8 cellular contexts compared by ENCODE assay signal in genomic region chr3:15405448-15406050, GRCh38. TPM values are rescaled to one million over a fixed set of nuclear protein-coding genes. Genes with fewer than 3 reads are reported as not detected.
DNase-seq lines count a peak whose midpoint lies in the region; ATAC-seq and TF ChIP-seq lines count a peak whose summit lies in the region.

No MANE protein-coding gene starts in this region.

- in situ Hi-C loops in HAP-1 (cut with MboI; ENCODE audit: low sequenced_read_pairs) = loop anchor here (10.0 kb wide), 1 partner anchor 291 kb away; no protein-coding TSS in a partner anchor

- H3K4me1 ChIP-seq in HAP-1 (no peaks in the 10 kb centered on the region), body of pancreas (no peaks in the 10 kb centered on the region)

- no peak overlapping the region for H3K27ac ChIP-seq in body of pancreas

- H3K36me3 ChIP-seq in HAP-1 (replicated peaks) = peaks cover 3% of the 10 kb centered on the region
- no peaks in the 10 kb centered on the region for H3K36me3 ChIP-seq in body of pancreas (replicated peaks in 1 of 2; ENCODE audit: insufficient read depth in 1 of 2, low read depth in 2 of 2)

- peak; percentile 33 to 64 (median 51) for TF ChIP-seq CTCF in body of pancreas (IDR thresholded peaks at IDR 0.05)

- H3K9me3 ChIP-seq in HAP-1 (no peaks in the 10 kb centered on the region), body of pancreas (no peaks in the 10 kb centered on the region)

- H3K4me3 ChIP-seq in HAP-1 (no peak overlapping the region), body of pancreas (no peak overlapping the region)

- WGBS in body of pancreas, 2 donors = 36 to 38% methylated on average over 3 of the region's 3 CpGs

- no peak for TF ChIP-seq POLR2A in body of pancreas (IDR thresholded peaks at IDR 0.05)

- DNase-seq in ELR (ENCODE audit: low read depth) (peak; percentile 69), HAP-1 (ENCODE audit: low spot score in 2 of 2) (peak; percentile 18 to 55), NCI-H510A treated with DMSO at 0.1 percent for 48 hours (lab: John Stamatoyannopoulos, UW) (peak; percentile 66), body of pancreas (peak in 1 of 4 donors; percentile 37), iPS-NIHi7 (ENCODE audit: extremely low spot score) (peak; percentile 61), ureter (ENCODE audit: low spot score) (no peak), cortex of kidney (lab: John Stamatoyannopoulos, UW) (no peak)
- DNase-seq in stimulated activated naive CD8-positive, alpha-beta T cell treated with anti-CD3 and anti-CD28 coated beads, Interleukin-15, Interleukin-2, amounts not matched to agents 100 U/mL and 50 U/mL, for 24 hours = no peak

- no peak for ATAC-seq in body of pancreas
- ATAC-seq in stimulated activated naive CD8-positive, alpha-beta T cell treated with anti-CD3 and anti-CD28 coated beads, Interleukin-15, Interleukin-2, amounts not matched to agents 100 U/mL and 50 U/mL, for 24 hours = peak; percentile 46

- intact Hi-C loops in body of pancreas (cut with DNase I) = no loop called here

- no peaks in the 10 kb centered on the region for H3K27me3 ChIP-seq in HAP-1 (ENCODE audit: low read depth)
- no peaks in the 10 kb centered on the region for H3K27me3 ChIP-seq in body of pancreas

RNA-seq across cellular contexts. Expression of gene METTL6, which starts 21.8 kb away (rescaled TPM):
- total RNA-seq in body of pancreas (10 to 100 TPM in 1 of 2 donors, 1 to 10 TPM in 1; 3.3 to 14.5 TPM), ureter (19.3 TPM)

RNA-seq across cellular contexts. Expression of gene EAF1, which starts 21.8 kb away (rescaled TPM):
- total RNA-seq in body of pancreas (10 to 100 TPM in 1 of 2 donors, 1 to 10 TPM in 1; 9.1 to 12.9 TPM), ureter (14.1 TPM)

Comparison
In these comparisons a context has a peak if more than half of its experiments do, and no peak if none do; other contexts are left out.
1. DNase-seq: peak in ELR (single experiment), HAP-1 (2 of 2), NCI-H510A treated with DMSO at 0.1 percent for 48 hours (single experiment) and iPS-NIHi7 (single experiment); none in stimulated activated naive CD8-positive, alpha-beta T cell treated with anti-CD3 and anti-CD28 coated beads, Interleukin-15, Interleukin-2, amounts not matched to agents 100 U/mL and 50 U/mL, for 24 hours (single experiment), ureter (single experiment) and cortex of kidney (single experiment).